19 cellular contexts compared by ENCODE assay signal in the genomic region with DNA sequence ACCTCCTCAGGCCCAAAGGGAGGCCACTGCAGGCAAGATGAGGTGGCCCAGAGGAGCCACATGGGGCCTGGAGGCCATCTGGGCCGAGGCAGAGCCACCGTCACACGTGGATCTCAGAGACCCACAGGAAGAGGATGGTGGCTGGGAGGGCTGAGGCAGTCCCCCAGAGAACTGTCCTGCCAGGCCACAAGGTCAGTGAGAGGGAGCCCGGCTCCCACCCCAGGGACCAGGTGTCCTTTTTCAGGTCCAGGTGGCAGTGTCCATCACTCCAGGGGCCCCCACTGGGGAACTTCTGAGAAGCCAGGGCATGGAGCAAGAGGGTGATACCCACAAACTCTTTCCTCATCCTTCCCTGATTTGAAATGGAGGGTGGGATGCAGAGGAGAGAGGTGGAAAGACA. TPM values are rescaled to one million over a fixed set of nuclear protein-coding genes. Genes with fewer than 3 reads are reported as not detected.
A peak's percentile ranks its signal among the peaks of the same experiment; 100 is the strongest.
DNase-seq lines count a peak whose midpoint lies in the region; ATAC-seq and TF ChIP-seq lines count a peak whose summit lies in the region.
"Had no signal": no experiment of that assay in that cellular context is flagged by ENCODE, and none has a peak within 500 bp of the region (broad histone marks: within the 10 kb centered on the region; RNA-seq: fewer than 3 reads in every experiment).

No MANE protein-coding gene starts in this region.

- H3K4me3 ChIP-seq in left lung (no peak overlapping the region), osteoblast (ENCODE audit: insufficient read depth, low read length) (no peak overlapping the region), dorsolateral prefrontal cortex (no peak overlapping the region)
- H3K4me3 ChIP-seq: BLaER1, GM23248, HAP-1 had no signal

- H4K20me1 ChIP-seq in H9 (ENCODE audit: control insufficient read depth, insufficient read depth, insufficient read length): peaks cover 2% of the 10 kb centered on the region
- no peaks in the 10 kb centered on the region for H4K20me1 ChIP-seq in osteoblast (ENCODE audit: insufficient read depth, low read length)

- no peak overlapping the region for H3K4ac ChIP-seq in H9 (ENCODE audit: low read depth, low read length)

- H3K27ac ChIP-seq in H9 (ENCODE audit: insufficient read length, low read depth, low read length) (no peak overlapping the region), left lung (no peak overlapping the region), osteoblast (ENCODE audit: low read depth, low read length) (no peak overlapping the region), dorsolateral prefrontal cortex (peak overlapping the region in 23 of 59 donors; percentile 6 to 89 (median 67))
- H3K27ac ChIP-seq: BLaER1, C4-2B, GM23248 had no signal

- TF ChIP-seq CTCF in H9 (conservative IDR thresholded peaks at IDR 0.05): no peak
- TF ChIP-seq CTCF in left lung (IDR thresholded peaks at IDR 0.05): no peak
- no peak for TF ChIP-seq CTCF in osteoblast (IDR thresholded peaks at IDR 0.05; ENCODE audit: extremely low read depth, low read depth, low read length)
- no peak for TF ChIP-seq CTCF in dorsolateral prefrontal cortex (IDR thresholded peaks at IDR 0.05 in 54 of 56, conservative IDR thresholded peaks at IDR 0.05 in 2 of 56; ENCODE audit: low read depth in 1 of 56, partially characterized antibody in 56 of 56)

- no peaks in the 10 kb centered on the region for H3K79me2 ChIP-seq in H9 (ENCODE audit: insufficient read depth, low read length)
- no peaks in the 10 kb centered on the region for H3K79me2 ChIP-seq in osteoblast (ENCODE audit: insufficient read depth, low read length)

- peaks cover 57% of the 10 kb centered on the region for H3K27me3 Mint-ChIP-seq in H9 (ENCODE audit: low read depth)

- H3K9me3 Mint-ChIP-seq in H9: no peaks in the 10 kb centered on the region
- H3K9me3 Mint-ChIP-seq: CD8-positive, alpha-beta T cell had no signal

- H3K36me3 Mint-ChIP-seq in H9 (ENCODE audit: insufficient read depth in 1 of 3, low read depth in 3 of 3): no peaks in the 10 kb centered on the region; a peak in 1 of 7 replicates
- H3K36me3 Mint-ChIP-seq: CD4-positive, CD25-positive, alpha-beta regulatory T cell; CD8-positive, alpha-beta T cell had no signal

- no peak for ATAC-seq in left lung
- no peak for ATAC-seq in HG03045 (IDR thresholded peaks at IDR 0.05; ENCODE audit: unreplicated experiment)
- ATAC-seq: CD8-positive, alpha-beta T cell had no signal

- peaks cover 4% of the 10 kb centered on the region; the same call in 1 of the 2 replicates for H3K27me3 ChIP-seq in H9 (ENCODE audit: insufficient read depth, low read length)
- peaks cover 0 to 56% of the 10 kb centered on the region in 2 donors for H3K27me3 ChIP-seq in left lung
- no peaks in the 10 kb centered on the region for H3K27me3 ChIP-seq in osteoblast (ENCODE audit: insufficient read depth, low read length)
- H3K27me3 ChIP-seq in dorsolateral prefrontal cortex: peaks cover 0 to 3% (median 0%) of the 10 kb centered on the region in 45 donors

- H2BK12ac ChIP-seq in H9 (ENCODE audit: insufficient read length, low read depth, low read length): no peak overlapping the region

- intact Hi-C loops in left lung (cut with DNase I) (no loop called here), dorsolateral prefrontal cortex (cut with DNase I) (loop anchor here in 1 of 2 donors (5.0 kb wide), 1 partner anchor 58 kb away; no protein-coding TSS in a partner anchor)

- H2BK5ac ChIP-seq in H9 (ENCODE audit: insufficient read length, low read length): no peak overlapping the region

- no peak overlapping the region for H3K4me3 Mint-ChIP-seq in H9
- H3K4me3 Mint-ChIP-seq: CD4-positive, CD25-positive, alpha-beta regulatory T cell; CD8-positive, alpha-beta T cell had no signal

- no peak overlapping the region for H4K8ac ChIP-seq in H9 (replicated peaks; ENCODE audit: insufficient read length, low read depth, low read length)

- peaks cover 15% of the 10 kb centered on the region for H3K23me2 ChIP-seq in H9 (ENCODE audit: insufficient read length, low read depth, low read length, poor library complexity, severe bottlenecking)

- no peak overlapping the region for H2BK20ac ChIP-seq in H9 (ENCODE audit: low read depth, low read length, poor library complexity, severe bottlenecking)

- H3K14ac ChIP-seq in H9 (ENCODE audit: insufficient read depth, low read length): no peak overlapping the region

- peaks cover 0 to 29% of the 10 kb centered on the region in 2 donors for H3K36me3 ChIP-seq in left lung
- no peaks in the 10 kb centered on the region for H3K36me3 ChIP-seq in osteoblast (ENCODE audit: insufficient read depth, low read length)
- H3K36me3 ChIP-seq: BLaER1, HAP-1 had no signal

- no peak overlapping the region for H3K23ac ChIP-seq in H9 (ENCODE audit: insufficient read length, low read depth, low read length)

- no peak overlapping the region for H2BK120ac ChIP-seq in H9 (ENCODE audit: low read depth, low read length, poor library complexity, severe bottlenecking)

- H3K18ac ChIP-seq in H9 (ENCODE audit: insufficient read length, low read depth, low read length): no peak overlapping the region

- H3K4me2 ChIP-seq in H9 (ENCODE audit: insufficient read depth, insufficient read length, low read length) (no peak overlapping the region), osteoblast (ENCODE audit: insufficient read depth, low read length) (no peak overlapping the region)

- H3K9me3 ChIP-seq in H9 (ENCODE audit: control insufficient read depth, low read depth, low read length) (no peaks in the 10 kb centered on the region), left lung (no peaks in the 10 kb centered on the region), osteoblast (ENCODE audit: low read depth, low read length) (no peaks in the 10 kb centered on the region)
- H3K9me3 ChIP-seq: BLaER1, Caco-2, HAP-1 had no signal

- WGBS in H9 (ENCODE audit: extremely low coverage, insufficient read length, low lambda C conversion rate): no CpG with 5 or more reads among the region's 4 CpGs

- H4K91ac ChIP-seq in H9 (ENCODE audit: insufficient read length, low read depth, low read length): no peak overlapping the region

- H3K9ac ChIP-seq in H9 (ENCODE audit: extremely low read depth, insufficient read length, low read length): no peak overlapping the region
- H3K9ac ChIP-seq: BLaER1, GM23248 had no signal

- no peak overlapping the region for H3K56ac ChIP-seq in H9 (ENCODE audit: insufficient read length, low read depth, low read length)

- no peak overlapping the region for H3K27ac Mint-ChIP-seq in H9
- H3K27ac Mint-ChIP-seq: B cell; CD4-positive, CD25-positive, alpha-beta regulatory T cell; CD8-positive, alpha-beta T cell had no signal

- H3K4me1 Mint-ChIP-seq in H9: peaks cover 8 to 40% of the 10 kb centered on the region in 2 experiments

- H2AFZ ChIP-seq in H9 (ENCODE audit: low read length) (no peak overlapping the region), osteoblast (ENCODE audit: low read length) (no peak overlapping the region)
- H2AFZ ChIP-seq: GM23248 had no signal

- H3T11ph ChIP-seq in H9 (ENCODE audit: low read length): no peak overlapping the region

- H2AK5ac ChIP-seq in H9 (ENCODE audit: insufficient read length, low read length): no peak overlapping the region

- no peaks in the 10 kb centered on the region for H3K79me1 ChIP-seq in H9 (ENCODE audit: insufficient read depth, low read depth, low read length, poor library complexity, severe bottlenecking)

- peak; percentile 23 for DNase-seq in 8988T
- DNase-seq in H9: peak; percentile 21
- peak; percentile 25 to 45 for DNase-seq in left lung
- peak; percentile 77 for DNase-seq in osteoblast (ENCODE audit: insufficient read length, low spot score, missing footprints)
- DNase-seq in dorsolateral prefrontal cortex: no peak
- DNase-seq in MV-4-11 (lab: John Stamatoyannopoulos, UW): no peak
- DNase-seq in NAMALWA (ENCODE audit: low spot score): no peak
- DNase-seq: Caco-2; CD4-positive, CD25-positive, alpha-beta regulatory T cell; CD8-positive, alpha-beta T cell; DMS153; DND-41; GM23248 had no signal

- H2BK15ac ChIP-seq in H9 (ENCODE audit: low read depth, low read length): no peak overlapping the region

- no peak overlapping the region for H4K5ac ChIP-seq in H9 (ENCODE audit: insufficient read length, low read depth, low read length)

- H3K4me1 ChIP-seq in H9 (ENCODE audit: insufficient read depth, low read length) (no peaks in the 10 kb centered on the region; the same call in 1 of the 2 replicates), left lung (peaks cover 7 to 14% of the 10 kb centered on the region in 2 donors), osteoblast (ENCODE audit: insufficient read depth, low read length) (no peaks in the 10 kb centered on the region)
- H3K4me1 ChIP-seq: Caco-2, HAP-1 had no signal

RNA-seq across cellular contexts. Expression of a gene that starts 14.4 kb away (rescaled TPM):
- 20.4 and 21.4 TPM in 2 replicates for total RNA-seq in H9 (2021)
- total RNA-seq in left lung: 1 to 10 TPM; 1.2 to 4.2 TPM
- under 0.01 TPM in 1 of 2 replicates, not detected in the other for total RNA-seq in osteoblast
- 10 to 100 TPM; 15.0 to 72.0 (median 46.3) TPM for total RNA-seq in dorsolateral prefrontal cortex
- total RNA-seq: B cell, GM23248, H4 had no signal

RNA-seq across cellular contexts. Expression of a gene that starts 28.5 kb away (rescaled TPM):
- 4.6 and 4.8 TPM in 2 replicates for total RNA-seq in H9 (2021)
- 10 to 100 TPM in 1 of 2 donors, 1 to 10 TPM in 1; 5.9 to 10.5 TPM for total RNA-seq in left lung
- 10.5 and 17.4 TPM in 2 replicates for total RNA-seq in osteoblast
- under 1 TPM in 4 of 120 experiments, not detected in 116; 0.15 to 0.20 (median 0.18) TPM for total RNA-seq in dorsolateral prefrontal cortex
- total RNA-seq: B cell; CD4-positive, CD25-positive, alpha-beta regulatory T cell; CD8-positive, alpha-beta T cell had no signal

RNA-seq across cellular contexts. Expression of a gene that starts 29.7 kb away (rescaled TPM):
- total RNA-seq in H9 (2021) (7.1 and 7.8 TPM in 2 replicates), left lung (10 to 100 TPM; 14.2 to 16.9 TPM), osteoblast (24.8 and 26.1 TPM in 2 replicates), dorsolateral prefrontal cortex (10 to 100 TPM; 47.6 to 92.0 (median 62.5) TPM)

RNA-seq across cellular contexts. Expression of a gene that starts 43.9 kb away (rescaled TPM):
- total RNA-seq in H9 (2021) (47.2 and 48.1 TPM in 2 replicates), left lung (10 to 100 TPM; 30.5 to 31.1 TPM), osteoblast (12.4 and 14.8 TPM in 2 replicates), dorsolateral prefrontal cortex (10 to 100 TPM; 28.0 to 51.9 (median 39.4) TPM)

RNA-seq across cellular contexts. Expression of a gene that starts 54.9 kb away (rescaled TPM):
- 5.5 and 6.5 TPM in 2 replicates for total RNA-seq in H9 (2021)
- under 1 TPM; 0.29 to 0.55 TPM for total RNA-seq in left lung
- under 0.01 TPM in 1 of 2 replicates, not detected in the other for total RNA-seq in osteoblast
- total RNA-seq in dorsolateral prefrontal cortex: 10 to 100 TPM in 119 of 120 experiments, 1 to 10 TPM in 1; 9.8 to 66.3 (median 34.6) TPM
- total RNA-seq: H4 had no signal

Comparison
In these comparisons a context has a peak if more than half of its experiments do, and no peak if none do; other contexts are left out.
1. DNase-seq: peak in 8988T (single experiment), H9 (single experiment), left lung (2 of 2) and osteoblast (single experiment); none in dorsolateral prefrontal cortex (0 of 10), MV-4-11 (single experiment) and NAMALWA (single experiment).